In the genomic region with DNA sequence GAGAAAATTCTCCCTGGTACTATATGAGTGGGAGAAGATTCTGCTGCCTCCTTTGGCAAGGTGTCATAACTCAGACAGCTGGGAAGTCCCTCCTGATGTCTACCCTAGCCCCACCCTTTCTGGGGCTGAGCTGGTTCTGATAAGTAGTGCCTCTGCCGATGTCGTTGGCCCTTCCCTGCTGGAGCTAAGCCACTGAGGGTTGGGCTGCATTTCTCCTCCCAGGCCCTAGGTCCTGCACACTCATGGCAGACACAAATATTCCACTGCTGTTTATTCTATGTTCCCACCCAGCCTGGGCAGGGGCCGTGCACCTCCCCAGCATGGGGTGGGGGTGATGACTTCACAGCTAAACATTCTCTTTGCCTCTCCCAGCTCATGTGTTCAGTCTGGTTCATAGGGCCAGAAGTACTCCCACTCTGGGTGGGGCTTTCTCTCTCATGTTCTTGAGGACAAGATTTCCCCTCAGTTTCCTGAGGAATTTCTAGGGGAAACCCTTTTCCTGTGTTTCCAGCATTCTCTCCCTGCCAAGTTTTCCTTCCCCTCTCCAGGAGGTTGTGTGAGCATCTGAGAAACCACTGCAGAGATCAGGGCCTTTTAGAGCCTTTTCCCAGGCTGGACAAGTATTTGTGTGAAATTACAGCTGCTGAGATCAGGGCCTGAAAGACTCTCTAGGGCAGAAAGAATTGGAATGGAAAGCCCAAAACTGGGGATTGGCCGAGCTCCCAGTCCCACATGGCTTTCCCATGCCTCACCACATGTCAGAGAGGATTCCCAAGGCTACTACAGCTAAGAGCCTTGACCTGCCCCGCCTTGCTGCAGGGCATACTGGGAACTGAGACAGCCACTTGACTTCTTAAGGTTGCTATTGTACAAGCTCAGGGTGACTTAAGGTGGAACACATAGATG, we compare ENCODE assay signal across 9 cellular contexts.
DNase-seq lines count a peak whose midpoint lies in the region; ATAC-seq and TF ChIP-seq lines count a peak whose summit lies in the region.
"Had no signal": no experiment of that assay in that cellular context is flagged by ENCODE, and none has a peak within 500 bp of the region (broad histone marks: within the 10 kb centered on the region; RNA-seq: fewer than 3 reads in every experiment).

No MANE protein-coding gene starts in this region.

- H3K9me3 Mint-ChIP-seq in endodermal cell, result no peaks in the 10 kb centered on the region
- H3K9me3 Mint-ChIP-seq: activated naive CD8-positive, alpha-beta T cell treated with anti-CD3 and anti-CD28 coated beads, Interleukin-2, amount 10 ng/mL, durations not matched to agents 7 days and 5 days had no signal

- H3K27ac Mint-ChIP-seq in endodermal cell, result no peak overlapping the region
- H3K27ac Mint-ChIP-seq: activated naive CD8-positive, alpha-beta T cell treated with anti-CD3 and anti-CD28 coated beads, Interleukin-2, amount 10 ng/mL, durations not matched to agents 7 days and 5 days had no signal

- H3K4me3 ChIP-seq in ACC112 (ENCODE audit: low read depth, low read length) (peak overlapping the region; percentile 12; the same call in 1 of the 2 replicates), astrocyte of the spinal cord (ENCODE audit: low read depth, low read length) (no peak overlapping the region), endodermal cell (ENCODE audit: low read length) (no peak overlapping the region)

- in situ Hi-C loops in astrocyte of the spinal cord (cut with HindIII; ENCODE audit: low sequenced_read_pairs), result no loop called here

- TF ChIP-seq CTCF in astrocyte of the spinal cord (IDR thresholded peaks at IDR 0.05; ENCODE audit: low read depth, low read length) (no peak), endodermal cell (conservative IDR thresholded peaks at IDR 0.05) (no peak)

- no peaks in the 10 kb centered on the region for H3K27me3 ChIP-seq in ACC112 (ENCODE audit: insufficient read depth, low read length)
- no peaks in the 10 kb centered on the region for H3K27me3 ChIP-seq in endodermal cell (ENCODE audit: control insufficient read depth, insufficient read depth, low read length, poor library complexity, severe bottlenecking)

- no peaks in the 10 kb centered on the region for H3K27me3 Mint-ChIP-seq in endodermal cell (ENCODE audit: insufficient read depth)
- H3K27me3 Mint-ChIP-seq: activated naive CD8-positive, alpha-beta T cell treated with anti-CD3 and anti-CD28 coated beads, Interleukin-2, amount 10 ng/mL, durations not matched to agents 7 days and 5 days had no signal

- H3K27ac ChIP-seq in ACC112 (ENCODE audit: low read depth, low read length) (peak overlapping the region; percentile 99), endodermal cell (ENCODE audit: low read depth, low read length) (no peak overlapping the region)

- H3K36me3 Mint-ChIP-seq in endodermal cell (ENCODE audit: low read depth), result peaks cover 4% of the 10 kb centered on the region

- no peak overlapping the region for H3K4me3 Mint-ChIP-seq in endodermal cell
- H3K4me3 Mint-ChIP-seq: activated naive CD8-positive, alpha-beta T cell treated with anti-CD3 and anti-CD28 coated beads, Interleukin-2, amount 10 ng/mL, durations not matched to agents 7 days and 5 days had no signal

- no peaks in the 10 kb centered on the region for H3K9me3 ChIP-seq in endodermal cell (ENCODE audit: control insufficient read depth, low read length)

- DNase-seq in HS-5 (ENCODE audit: low read depth), result peak; percentile 87
- peak; percentile 97 for DNase-seq in astrocyte of the spinal cord (ENCODE audit: low read depth, low spot score)
- peak; percentile 38 for DNase-seq in iPS-NIHi11 (ENCODE audit: low spot score)
- DNase-seq in smooth muscle cell of the brain vasculature (ENCODE audit: low read depth, low spot score), result peak; percentile 94
- DNase-seq in endodermal cell, result no peak
- DNase-seq: activated naive CD8-positive, alpha-beta T cell treated with anti-CD3 and anti-CD28 coated beads, Interleukin-2, amount 10 ng/mL, durations not matched to agents 7 days and 5 days had no signal

- H2AFZ ChIP-seq in ACC112 (ENCODE audit: low read length, unreplicated experiment), result no peak overlapping the region

- WGBS in endodermal cell (ENCODE audit: insufficient coverage in 1 of 2, insufficient read length in 1 of 2), 2 experiments, result 83 to 89% methylated on average over 4 to 5 of the region's 5 CpGs

- no peak for ATAC-seq in GM21367 (IDR thresholded peaks at IDR 0.05; ENCODE audit: unreplicated experiment)
- ATAC-seq in GM18498 (IDR thresholded peaks at IDR 0.05; ENCODE audit: unreplicated experiment), result no peak

- H3K36me3 ChIP-seq in ACC112 (ENCODE audit: insufficient read depth, low read length) (peaks cover 6% of the 10 kb centered on the region; the same call in 1 of the 2 replicates), endodermal cell (ENCODE audit: control insufficient read depth, insufficient read depth, low read length) (peaks cover 12% of the 10 kb centered on the region)

- H3K9ac ChIP-seq in endodermal cell (ENCODE audit: extremely low read depth, low read length, poor library complexity, severe bottlenecking), result no peak overlapping the region

- H3K4me1 ChIP-seq in ACC112 (ENCODE audit: control insufficient read depth, insufficient read depth, low read length, unreplicated experiment) (peaks cover 52% of the 10 kb centered on the region), endodermal cell (ENCODE audit: control insufficient read depth, insufficient read depth, low read length) (peaks cover 9% of the 10 kb centered on the region)

- H3K79me2 ChIP-seq in ACC112 (ENCODE audit: control insufficient read depth, insufficient read depth, low read length, unreplicated experiment), result peaks cover 73% of the 10 kb centered on the region

- peaks cover 19% of the 10 kb centered on the region for H3K4me1 Mint-ChIP-seq in endodermal cell
